Comparison of ENCODE assay signal across 27 cellular contexts in the genomic region with DNA sequence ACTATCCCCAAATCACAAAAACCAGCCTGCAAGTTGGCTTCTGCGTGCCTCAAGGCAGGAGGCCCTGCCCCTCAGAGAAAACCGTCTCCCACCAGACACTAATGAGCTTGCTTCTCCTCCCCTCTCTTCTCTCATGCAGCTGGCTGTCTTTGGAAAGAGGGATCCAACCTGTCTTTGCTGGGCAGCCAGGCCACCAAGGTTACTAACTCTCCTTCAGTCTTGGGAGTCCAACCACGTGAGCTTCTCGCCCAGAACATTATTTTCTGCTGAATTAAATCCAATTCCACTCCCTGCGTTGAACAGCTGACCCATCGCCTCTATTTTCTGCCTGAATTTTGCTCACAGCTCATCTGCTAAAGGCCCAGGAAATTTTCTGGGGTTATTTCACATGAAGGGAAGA.
"Had no signal": no experiment of that assay in that cellular context is flagged by ENCODE, and none has a peak within 500 bp of the region (broad histone marks: within the 10 kb centered on the region; RNA-seq: fewer than 3 reads in every experiment).

No MANE protein-coding gene starts in this region.

- H3K4me1 ChIP-seq: heart left ventricle, left ventricle myocardium inferior, pancreas, prostate gland, sigmoid colon, transverse colon, upper lobe of left lung, vagina had no signal

- H3K27me3 Mint-ChIP-seq: stimulated activated memory B cell treated with anti-CD40 and anti-IgM and Interleukin-4, amounts not matched to agents 10 μg/mL and 1 μg/mL and 100 μg/mL, for 72 hours had no signal

- H3K4me1 Mint-ChIP-seq: immature natural killer cell; memory B cell; naive B cell; natural killer cell; stimulated activated memory B cell treated with anti-CD40 and anti-IgM and Interleukin-4, amounts not matched to agents 10 μg/mL and 1 μg/mL and 100 μg/mL, for 72 hours; stimulated activated naive CD8-positive, alpha-beta T cell treated with anti-CD3 and anti-CD28 coated beads, Interleukin-15, amount 100 ng/mL, for 72 hours had no signal

- H3K27ac Mint-ChIP-seq: immature natural killer cell; memory B cell; natural killer cell; nephron progenitor cell; stimulated activated memory B cell treated with anti-CD40 and anti-IgM and Interleukin-4, amounts not matched to agents 10 μg/mL and 1 μg/mL and 100 μg/mL, for 72 hours; stimulated activated naive CD8-positive, alpha-beta T cell treated with anti-CD3 and anti-CD28 coated beads, Interleukin-15, amount 100 ng/mL, for 72 hours had no signal

- DNase-seq: heart left ventricle; hypothalamus; immature natural killer cell; left ventricle myocardium inferior; naive B cell; natural killer cell; nephron progenitor cell; pancreas; posterior cingulate gyrus; retina; right cardiac atrium; sigmoid colon; small intestine; stimulated activated CD4-positive, alpha-beta T cell treated with anti-CD3 and anti-CD28 coated beads, Interleukin-1b, Interleukin-23, amount 100 ng/mL, for 48 hours; stimulated activated CD4-positive, alpha-beta T cell treated with anti-CD3 and anti-CD28 coated beads, Interleukin-2, amount 100 ng/mL, for 48 hours; stimulated activated CD4-positive, alpha-beta T cell treated with anti-CD3 and anti-CD28 coated beads, Interleukin-4, amount 100 ng/mL, for 4 hours; stimulated activated CD8-positive, alpha-beta memory T cell treated with anti-CD3 and anti-CD28 coated beads, Interleukin-4, amount 100 ng/mL, for 48 hours; stimulated activated naive CD4-positive, alpha-beta T cell treated with Interleukin-2 at 50 U/mL for 16 hours; stimulated activated naive CD8-positive, alpha-beta T cell treated with anti-CD3 and anti-CD28 coated beads, Interleukin-15, amount 100 ng/mL, for 72 hours; substantia nigra; thyroid gland; transverse colon; upper lobe of left lung had no signal

- H3K36me3 ChIP-seq: heart left ventricle, left ventricle myocardium inferior, pancreas, prostate gland, sigmoid colon, thyroid gland, transverse colon, upper lobe of left lung, vagina had no signal

- H3K27me3 ChIP-seq: pancreas, sigmoid colon, thyroid gland, transverse colon, upper lobe of left lung, vagina had no signal

- H3K4me3 Mint-ChIP-seq: immature natural killer cell; memory B cell; naive B cell; natural killer cell; nephron progenitor cell; stimulated activated memory B cell treated with anti-CD40 and anti-IgM and Interleukin-4, amounts not matched to agents 10 μg/mL and 1 μg/mL and 100 μg/mL, for 72 hours; stimulated activated naive CD8-positive, alpha-beta T cell treated with anti-CD3 and anti-CD28 coated beads, Interleukin-15, amount 100 ng/mL, for 72 hours had no signal

- H3K36me3 Mint-ChIP-seq: immature natural killer cell; memory B cell; naive B cell; natural killer cell; stimulated activated memory B cell treated with anti-CD40 and anti-IgM and Interleukin-4, amounts not matched to agents 10 μg/mL and 1 μg/mL and 100 μg/mL, for 72 hours had no signal

- ATAC-seq: heart left ventricle; natural killer cell; pancreas; right cardiac atrium; stimulated activated naive CD8-positive, alpha-beta T cell treated with anti-CD3 and anti-CD28 coated beads, Interleukin-15, amount 100 ng/mL, for 72 hours had no signal

- H3K27ac ChIP-seq: heart left ventricle, left ventricle myocardium inferior, pancreas, prostate gland, sigmoid colon, thyroid gland, transverse colon, upper lobe of left lung, vagina had no signal

- H3K4me3 ChIP-seq: heart left ventricle, left ventricle myocardium inferior, pancreas, prostate gland, sigmoid colon, thyroid gland, transverse colon, upper lobe of left lung, vagina had no signal

- H3K9me3 ChIP-seq: heart left ventricle, left ventricle myocardium inferior, pancreas, prostate gland, sigmoid colon, thyroid gland, transverse colon, upper lobe of left lung, vagina had no signal

- H3K9me3 Mint-ChIP-seq: memory B cell; natural killer cell; stimulated activated memory B cell treated with anti-CD40 and anti-IgM and Interleukin-4, amounts not matched to agents 10 μg/mL and 1 μg/mL and 100 μg/mL, for 72 hours; stimulated activated naive CD8-positive, alpha-beta T cell treated with anti-CD3 and anti-CD28 coated beads, Interleukin-15, amount 100 ng/mL, for 72 hours had no signal
